ENCODE assay signal across 8 cellular contexts in genomic region chr1:21935891-21936365, GRCh38. TPM values are rescaled to one million over a fixed set of nuclear protein-coding genes. Genes with fewer than 3 reads are reported as not detected.
DNase-seq lines count a peak whose midpoint lies in the region; ATAC-seq and TF ChIP-seq lines count a peak whose summit lies in the region.

No MANE protein-coding gene starts in this region.

- intact Hi-C loops in right cardiac atrium (cut with DNase I) (loop anchor here in 1 of 4 donors (5.0 kb wide), 1 partner anchor 39 kb away; no protein-coding TSS in a partner anchor), gastrocnemius medialis (cut with DNase I; ENCODE audit: low total_unique reads) (loop anchor here (2.0 kb wide), 1 partner anchor 39 kb away; no protein-coding TSS in a partner anchor)

- WGBS in right cardiac atrium: 16% methylated on average over 8 of the region's 8 CpGs

- DNase-seq in H7: peak; percentile 60
- no peak for DNase-seq in WERI-Rb-1
- DNase-seq in right cardiac atrium: peak in 2 of 3 donors; percentile 58 to 76
- DNase-seq in gastrocnemius medialis: no peak
- no peak for DNase-seq in D341Med (ENCODE audit: low spot score)

- no peaks in the 10 kb centered on the region for H3K9me3 ChIP-seq in WERI-Rb-1 (ENCODE audit: severe bottlenecking)
- H3K9me3 ChIP-seq in right cardiac atrium (ENCODE audit: control insufficient read depth, low read length): no peaks in the 10 kb centered on the region
- no peaks in the 10 kb centered on the region for H3K9me3 ChIP-seq in gastrocnemius medialis

- in situ Hi-C loops in gastrocnemius medialis (cut with MboI; ENCODE audit: low sequenced_read_pairs in 4 of 4): no loop called here

- H3K4me3 ChIP-seq in H7 (ENCODE audit: insufficient read depth, low read depth, low read length) (peak overlapping the region; percentile 56), WERI-Rb-1 (ENCODE audit: low read depth, low read length) (peak overlapping the region; percentile 63), right cardiac atrium (ENCODE audit: low read length) (peak overlapping the region; percentile 79), gastrocnemius medialis (peak overlapping the region; percentile 45 to 71 (median 66))

- H3K27me3 ChIP-seq in H7 (ENCODE audit: control insufficient read depth, insufficient read depth, low read length) (no peaks in the 10 kb centered on the region), WERI-Rb-1 (ENCODE audit: insufficient read depth, low read depth, severe bottlenecking) (no peaks in the 10 kb centered on the region), right cardiac atrium (ENCODE audit: control insufficient read depth, insufficient read depth) (no peaks in the 10 kb centered on the region), gastrocnemius medialis (no peaks in the 10 kb centered on the region)

- H3K4me1 ChIP-seq in right cardiac atrium (ENCODE audit: control insufficient read depth, insufficient read depth, low read length) (peaks cover 35% of the 10 kb centered on the region), gastrocnemius medialis (peaks cover 62 to 79% of the 10 kb centered on the region in 2 donors)

- no peak for ATAC-seq in right cardiac atrium
- no peak for ATAC-seq in gastrocnemius medialis
- no peak for ATAC-seq in HG02642 (IDR thresholded peaks at IDR 0.05; ENCODE audit: poor library complexity, unreplicated experiment)
- no peak for ATAC-seq in GM19035 (IDR thresholded peaks at IDR 0.05; ENCODE audit: unreplicated experiment)
- ATAC-seq in HG03045 (IDR thresholded peaks at IDR 0.05; ENCODE audit: unreplicated experiment): no peak

- TF ChIP-seq CTCF in WERI-Rb-1 (IDR thresholded peaks at IDR 0.05; ENCODE audit: low read depth, low read length) (no peak), gastrocnemius medialis (IDR thresholded peaks at IDR 0.05 in 4 of 5, conservative IDR thresholded peaks at IDR 0.05 in 1 of 5) (no peak)

- no peak for TF ChIP-seq POLR2A in gastrocnemius medialis (IDR thresholded peaks at IDR 0.05)

- H3K36me3 ChIP-seq in H7 (replicated peaks; ENCODE audit: control insufficient read depth, insufficient read depth, low read length) (no peaks in the 10 kb centered on the region), WERI-Rb-1 (no peaks in the 10 kb centered on the region), gastrocnemius medialis (no peaks in the 10 kb centered on the region)

- H3K27ac ChIP-seq in WERI-Rb-1 (no peak overlapping the region), right cardiac atrium (ENCODE audit: low read length) (peak overlapping the region; percentile 79), gastrocnemius medialis (peak overlapping the region; percentile 81 to 89 (median 88))

RNA-seq across cellular contexts. Expression of gene HSPG2, which starts 1.2 kb away (rescaled TPM):
- total RNA-seq in H7 (2014; rRNA removed; shearing (Covaris generic)): 43.5 and 49.2 TPM in 2 replicates
- 100 to 1,000 TPM; 320 to 659 (median 492) TPM for total RNA-seq in right cardiac atrium
- polyA plus RNA-seq in right cardiac atrium: 257 TPM
- total RNA-seq in gastrocnemius medialis: 100 to 1,000 TPM in 1 of 4 donors, 10 to 100 TPM in 3; 68.9 to 108 (median 83.5) TPM

RNA-seq across cellular contexts. Expression of gene CELA3B, which starts 40.9 kb away (rescaled TPM):
- not detected in 2 replicates for total RNA-seq in H7 (2014; rRNA removed; shearing (Covaris generic))
- total RNA-seq in right cardiac atrium: under 1 TPM in 1 of 4 donors, not detected in 3; 0.53 TPM
- polyA plus RNA-seq in right cardiac atrium: 0.09 TPM
- total RNA-seq in gastrocnemius medialis: not detected

Comparison
In these comparisons a context has a peak if more than half of its experiments do, and no peak if none do; other contexts are left out.
1. DNase-seq: peak in H7 (single experiment) and right cardiac atrium (2 of 3); none in WERI-Rb-1 (single experiment), gastrocnemius medialis (0 of 2) and D341Med (single experiment).
2. Peak in every context shown above with its lines, with median percentiles within 50 percentile points of each other: H3K4me3 ChIP-seq.